In genomic region chr2:36973320-36973719, GRCh38 we compare ENCODE assay signal across 22 cellular contexts.
"Had no signal": no experiment of that assay in that cellular context is flagged by ENCODE, and none has a peak within 500 bp of the region (broad histone marks: within the 10 kb centered on the region; RNA-seq: fewer than 3 reads in every experiment).

No MANE protein-coding gene starts in this region.

- DNase-seq: activated CD4-positive, alpha-beta T cell treated with anti-CD3 and anti-CD28 coated beads for 4 hours; activated CD8-positive, alpha-beta memory T cell treated with anti-CD3 and anti-CD28 coated beads, Interleukin-2, amount 50 U/mL, for 4 hours; activated CD8-positive, alpha-beta T cell treated with anti-CD3 and anti-CD28 coated beads, Interleukin-2, amount 10 ng/mL, durations not matched to agents 7 days and 5 days; activated gamma-delta T cell treated with Interleukin-2 at 50 U/mL for 16 hours; amygdala; body of pancreas; cortex of kidney; effector memory CD4-positive, alpha-beta T cell; gastrocnemius medialis; left colon; mammary epithelial cell; naive B cell; pancreas; stimulated activated CD4-positive, alpha-beta T cell treated with anti-CD3 and anti-CD28 coated beads, Interleukin-2, amount 100 ng/mL, for 48 hours; T-helper 1 cell; T1000 had no signal

- H3K36me3 ChIP-seq: gastrocnemius medialis, pancreas, vagina had no signal

- H3K4me1 ChIP-seq: body of pancreas, gastrocnemius medialis, pancreas, tibial nerve, vagina had no signal

- H3K27ac ChIP-seq: body of pancreas, epithelial cell of prostate, gastrocnemius medialis, pancreas, tibial nerve, vagina had no signal

- H3K4me3 ChIP-seq: body of pancreas, gastrocnemius medialis, pancreas, tibial nerve, vagina had no signal

- H3K4me3 Mint-ChIP-seq: activated CD8-positive, alpha-beta T cell treated with anti-CD3 and anti-CD28 coated beads, Interleukin-2, amount 10 ng/mL, durations not matched to agents 7 days and 5 days; activated naive CD8-positive, alpha-beta T cell; central memory CD8-positive, alpha-beta T cell; naive B cell; stimulated activated memory B cell treated with anti-CD40 and anti-IgM and Interleukin-4, amounts not matched to agents 10 μg/mL and 1 μg/mL and 100 μg/mL, for 72 hours had no signal

- H3K9me3 Mint-ChIP-seq: central memory CD8-positive, alpha-beta T cell; stimulated activated memory B cell treated with anti-CD40 and anti-IgM and Interleukin-4, amounts not matched to agents 10 μg/mL and 1 μg/mL and 100 μg/mL, for 72 hours had no signal

- H3K27me3 Mint-ChIP-seq: activated naive CD8-positive, alpha-beta T cell; central memory CD8-positive, alpha-beta T cell; naive B cell; stimulated activated memory B cell treated with anti-CD40 and anti-IgM and Interleukin-4, amounts not matched to agents 10 μg/mL and 1 μg/mL and 100 μg/mL, for 72 hours had no signal

- ATAC-seq: activated CD8-positive, alpha-beta T cell treated with anti-CD3 and anti-CD28 coated beads, Interleukin-2, amount 10 ng/mL, durations not matched to agents 7 days and 5 days; body of pancreas; gastrocnemius medialis; left colon; pancreas; stimulated activated memory B cell treated with anti-CD40 and anti-IgM and Interleukin-4, amounts not matched to agents 10 μg/mL and 1 μg/mL and 100 μg/mL, for 72 hours had no signal

- H3K27me3 ChIP-seq: body of pancreas, gastrocnemius medialis, pancreas, tibial nerve, vagina had no signal

- H3K4me1 Mint-ChIP-seq: central memory CD8-positive, alpha-beta T cell; stimulated activated memory B cell treated with anti-CD40 and anti-IgM and Interleukin-4, amounts not matched to agents 10 μg/mL and 1 μg/mL and 100 μg/mL, for 72 hours had no signal

- H3K27ac Mint-ChIP-seq: activated CD8-positive, alpha-beta T cell treated with anti-CD3 and anti-CD28 coated beads, Interleukin-2, amount 10 ng/mL, durations not matched to agents 7 days and 5 days; activated naive CD8-positive, alpha-beta T cell; stimulated activated memory B cell treated with anti-CD40 and anti-IgM and Interleukin-4, amounts not matched to agents 10 μg/mL and 1 μg/mL and 100 μg/mL, for 72 hours had no signal

- H3K9me3 ChIP-seq: body of pancreas, gastrocnemius medialis, pancreas, vagina had no signal
